8 cellular contexts compared by ENCODE assay signal in genomic region chr1:155125946-155126493, GRCh38. TPM values are rescaled to one million over a fixed set of nuclear protein-coding genes. Genes with fewer than 3 reads are reported as not detected.
DNase-seq lines count a peak whose midpoint lies in the region; ATAC-seq and TF ChIP-seq lines count a peak whose summit lies in the region.

No MANE protein-coding gene starts in this region.

- H3K9me3 ChIP-seq in esophagus (ENCODE audit: control insufficient read depth in 2 of 2, insufficient read depth in 1 of 2, low read depth in 1 of 2, low read length in 1 of 2), result peaks cover 0 to 2% of the 10 kb centered on the region in 2 donors
- H3K9me3 ChIP-seq in mucosa of rectum (ENCODE audit: control insufficient read depth in 2 of 2, low read length in 2 of 2), result no peaks in the 10 kb centered on the region

- DNase-seq in AG10803 (ENCODE audit: low read depth) (peak; percentile 3), NCI-H69 (lab: John Stamatoyannopoulos, UW) (peak; percentile 91), DMS79 (lab: John Stamatoyannopoulos, UW) (no peak), GM19240 (ENCODE audit: insufficient read length, low spot score) (no peak)
- DNase-seq in activated naive CD4-positive, alpha-beta T cell (lab: John Stamatoyannopoulos, UW), result no peak

- H3K4me3 ChIP-seq in AG10803 (ENCODE audit: low read length) (0 out of 2 replicates have a peak overlapping the region, but pooled peaks have one; percentile 17), esophagus (ENCODE audit: low read depth in 1 of 2, low read length in 2 of 2) (peak overlapping the region; percentile 60 to 96), mucosa of rectum (ENCODE audit: low read length in 2 of 2) (peak overlapping the region; percentile 75 to 83)

- WGBS in esophagus, 2 donors, result 24 to 25% methylated on average over 50 of the region's 50 CpGs

- H3K36me3 ChIP-seq in esophagus (ENCODE audit: control insufficient read depth in 2 of 2, insufficient read depth in 2 of 2, low read length in 1 of 2), result peaks cover 0 to 2% of the 10 kb centered on the region in 2 donors
- H3K36me3 ChIP-seq in mucosa of rectum (ENCODE audit: control insufficient read depth in 2 of 2, insufficient read depth in 2 of 2, low read length in 2 of 2), result peaks cover 0 to 3% of the 10 kb centered on the region in 2 donors

- H3K27ac ChIP-seq in esophagus (ENCODE audit: low read depth in 2 of 2, low read length in 1 of 2) (peak overlapping the region; percentile 96 to 98), mucosa of rectum (ENCODE audit: low read depth in 2 of 2, low read length in 2 of 2) (peak overlapping the region; percentile 83 to 97)

- peaks cover 6 to 18% of the 10 kb centered on the region in 2 donors for H3K4me1 ChIP-seq in esophagus (ENCODE audit: control insufficient read depth in 2 of 2, insufficient read depth in 2 of 2, low read length in 1 of 2)
- H3K4me1 ChIP-seq in mucosa of rectum (ENCODE audit: control insufficient read depth in 2 of 2, insufficient read depth in 2 of 2, low read length in 2 of 2), result peaks cover 50 to 65% of the 10 kb centered on the region in 2 donors

- peak overlapping the region; percentile 72 to 99 for H3K9ac ChIP-seq in mucosa of rectum (ENCODE audit: low read depth in 1 of 2, low read length in 2 of 2)

- no peak for ATAC-seq in GM19351 (IDR thresholded peaks at IDR 0.05; ENCODE audit: unreplicated experiment)

- TF ChIP-seq CTCF in AG10803 (conservative IDR thresholded peaks at IDR 0.05; ENCODE audit: low read length), result no peak

- no peaks in the 10 kb centered on the region for H3K27me3 ChIP-seq in esophagus (ENCODE audit: control insufficient read depth in 1 of 2, insufficient read depth in 2 of 2, low read length in 2 of 2)
- peaks cover 3 to 6% of the 10 kb centered on the region in 2 donors for H3K27me3 ChIP-seq in mucosa of rectum (ENCODE audit: control insufficient read depth in 2 of 2, insufficient read depth in 2 of 2, low read length in 2 of 2)

RNA-seq across cellular contexts. Expression of gene EFNA1, which starts 1.7 kb away (rescaled TPM):
- polyA plus RNA-seq in esophagus, result 10 to 100 TPM; 32.9 to 48.1 TPM

RNA-seq across cellular contexts. Expression of gene SLC50A1, which starts 9.6 kb away (rescaled TPM):
- 10 to 100 TPM; 41.0 to 51.5 TPM for polyA plus RNA-seq in esophagus

RNA-seq across cellular contexts. Expression of gene DPM3, which starts 14.3 kb away (rescaled TPM):
- polyA plus RNA-seq in esophagus, result 100 to 1,000 TPM; 103 to 248 TPM

RNA-seq across cellular contexts. Expression of gene KRTCAP2, which starts 47.1 kb away (rescaled TPM):
- 100 to 1,000 TPM; 161 to 260 TPM for polyA plus RNA-seq in esophagus

RNA-seq across cellular contexts. Expression of gene EFNA3, which starts 47.4 kb away (rescaled TPM):
- 10 to 100 TPM; 16.3 to 21.7 TPM for polyA plus RNA-seq in esophagus

Comparison
In these comparisons a context has a peak if more than half of its experiments do, and no peak if none do; other contexts are left out.
1. DNase-seq: peak in AG10803 (single experiment) and NCI-H69 (single experiment); none in DMS79 (single experiment), GM19240 (single experiment) and activated naive CD4-positive, alpha-beta T cell (0 of 4).
2. H3K4me3 ChIP-seq: peak in every context shown above with its lines; median percentile 79 in mucosa of rectum; 78 in esophagus; 17 in AG10803.